Comparison of ENCODE assay signal across 28 cellular contexts in genomic region chr4:70473691-70474090, GRCh38. TPM values are rescaled to one million over a fixed set of nuclear protein-coding genes. Genes with fewer than 3 reads are reported as not detected.
DNase-seq lines count a peak whose midpoint lies in the region; ATAC-seq, FAIRE-seq and TF ChIP-seq lines count a peak whose summit lies in the region.
"Had no signal": no experiment of that assay in that cellular context is flagged by ENCODE, and none has a peak within 500 bp of the region (broad histone marks: within the 10 kb centered on the region; RNA-seq: fewer than 3 reads in every experiment).

No MANE protein-coding gene starts in this region.

- no peak overlapping the region for H3K27ac ChIP-seq in IMR-90 (ENCODE audit: insufficient read depth, low read length)
- H3K27ac ChIP-seq: PC-9, SJCRH30 had no signal

- no peak overlapping the region for H2AFZ ChIP-seq in IMR-90 (replicated peaks; ENCODE audit: low read length, poor library complexity)
- H2AFZ ChIP-seq: PC-9 had no signal

- H2AK9ac ChIP-seq in IMR-90 (replicated peaks; ENCODE audit: low read depth, low read length, poor library complexity) = no peak overlapping the region

- H3K27me3 Mint-ChIP-seq in osteocyte (ENCODE audit: unreplicated experiment) = no peaks in the 10 kb centered on the region

- ATAC-seq in IMR-90 (ENCODE audit: low read depth) (peak; percentile 89), HG03439 (IDR thresholded peaks at IDR 0.05; ENCODE audit: unreplicated experiment) (no peak)
- ATAC-seq: Right ventricle myocardium inferior had no signal

- no peak overlapping the region for H3K56ac ChIP-seq in IMR-90 (ENCODE audit: extremely low read depth, insufficient read depth, low read length)

- H3K36me3 Mint-ChIP-seq in osteocyte (ENCODE audit: unreplicated experiment) = no peaks in the 10 kb centered on the region
- H3K36me3 Mint-ChIP-seq: CD4-positive, alpha-beta memory T cell had no signal

- in situ Hi-C loops in IMR-90 (cut with MboI; ENCODE audit: low sequenced_read_pairs) = no loop called here

- POLR2A ChIA-PET in IMR-90 (lab: Charles Lee; ENCODE audit: unreplicated experiment) = no interaction called here

- H3K27ac Mint-ChIP-seq in osteocyte (ENCODE audit: unreplicated experiment) = peak overlapping the region; percentile 9
- H3K27ac Mint-ChIP-seq: CD4-positive, alpha-beta memory T cell had no signal

- H3K9me3 ChIP-seq in IMR-90 (ENCODE audit: control insufficient read depth, insufficient read depth, low read length) = no peaks in the 10 kb centered on the region
- H3K9me3 ChIP-seq: SJCRH30 had no signal

- no peak overlapping the region for H4K5ac ChIP-seq in IMR-90 (ENCODE audit: low read depth, low read length)

- no peak overlapping the region for H3K4me2 ChIP-seq in IMR-90 (ENCODE audit: low read depth, low read length)
- H3K4me2 ChIP-seq: PC-9 had no signal

- CTCF ChIA-PET in IMR-90 (lab: Yijun Ruan, JAX) = no interaction called here

- intact Hi-C loops in IMR-90 (cut with micrococcal nuclease) = no loop called here

- H3K14ac ChIP-seq in IMR-90 (replicated peaks; ENCODE audit: low read depth, low read length) = no peak overlapping the region

- peaks cover 5% of the 10 kb centered on the region for H3K9me3 Mint-ChIP-seq in osteocyte (ENCODE audit: unreplicated experiment)

- H2BK15ac ChIP-seq in IMR-90 (ENCODE audit: low read depth, low read length) = no peak overlapping the region

- H2BK20ac ChIP-seq in IMR-90 (ENCODE audit: low read depth, low read length) = no peak overlapping the region

- no peak overlapping the region for H4K8ac ChIP-seq in IMR-90 (ENCODE audit: low read depth in 2 of 2, low read length in 2 of 2)

- no peak for TF ChIP-seq RAD21 in IMR-90 (IDR thresholded peaks at IDR 0.05; ENCODE audit: low read length)

- H2BK5ac ChIP-seq in IMR-90 (ENCODE audit: low read depth, low read length, poor library complexity, severe bottlenecking) = no peak overlapping the region

- H3K4me1 Mint-ChIP-seq in osteocyte (ENCODE audit: unreplicated experiment) = peaks cover 25% of the 10 kb centered on the region
- H3K4me1 Mint-ChIP-seq: CD4-positive, alpha-beta memory T cell had no signal

- H3K4me1 ChIP-seq in IMR-90 (ENCODE audit: control insufficient read depth, insufficient read depth, low read length) = peaks cover 3% of the 10 kb centered on the region; the same call in 1 of the 2 replicates
- H3K4me1 ChIP-seq: SJCRH30 had no signal

- H3K9me1 ChIP-seq in IMR-90 (ENCODE audit: insufficient read depth, low read length) = no peaks in the 10 kb centered on the region

- 39% methylated on average over 3 of the region's 4 CpGs; no CpG with 5 or more reads in 1 of the 2 experiments for WGBS in IMR-90 (ENCODE audit: extremely low coverage in 2 of 2, insufficient read length in 1 of 2), 2 experiments

- TF ChIP-seq POLR2A in IMR-90 (IDR thresholded peaks at IDR 0.05; ENCODE audit: low read depth, low read length) = no peak

- no peak overlapping the region for H2AK5ac ChIP-seq in IMR-90 (ENCODE audit: low read depth, low read length)

- no peak overlapping the region for H4K91ac ChIP-seq in IMR-90 (ENCODE audit: insufficient read depth, low read depth, low read length)

- H3K79me1 ChIP-seq in IMR-90 (ENCODE audit: low read depth in 1 of 2, low read length in 2 of 2) = no peaks in the 10 kb centered on the region

- peak; percentile 56 for DNase-seq in EH (ENCODE audit: low read depth)
- DNase-seq in IMR-90 = peak; percentile 38
- peak; percentile 15 for DNase-seq in dedifferentiated amniotic fluid mesenchymal stem cell (ENCODE audit: extremely low spot score)
- DNase-seq in osteocyte (ENCODE audit: extremely low spot score, unreplicated experiment) = no peak
- no peak for DNase-seq in GM19239 (ENCODE audit: insufficient read length, low spot score)
- no peak for DNase-seq in OCI-M1 (lab: John Stamatoyannopoulos, UW)
- DNase-seq: C1 segment of cervical spinal cord; CD4-positive, alpha-beta memory T cell; COR-L47; DMS53; GF-D8; KBM-7; MM.1S; NCI-H2029; NCI-H446; NCI-H524 treated with DMSO at 0.1 percent for 48 hours; NCI-H774; PC-9; SJCRH30 had no signal

- H2BK120ac ChIP-seq in IMR-90 (ENCODE audit: low read depth, low read length) = no peak overlapping the region

- no peak overlapping the region for H3K23ac ChIP-seq in IMR-90 (ENCODE audit: low read depth, low read length)

- FAIRE-seq in GM19239 (lab: Jason Lieb, UNC) = no peak
- FAIRE-seq: A204.1, GM12891, H54 had no signal

- no peak overlapping the region for H3K18ac ChIP-seq in IMR-90 (ENCODE audit: low read depth, low read length)

- no peak overlapping the region for H3K4ac ChIP-seq in IMR-90 (ENCODE audit: low read depth, low read length)

- no peak overlapping the region for H3K9ac ChIP-seq in IMR-90 (ENCODE audit: low read depth, low read length)

- H3K4me3 Mint-ChIP-seq in osteocyte (ENCODE audit: unreplicated experiment) = peak overlapping the region; percentile 11
- H3K4me3 Mint-ChIP-seq: CD4-positive, alpha-beta memory T cell had no signal

- BruUV-seq in IMR-90 (replicated peaks; lab: Mats Ljungman, UMichigan) = no TSS peak

- no peak overlapping the region for H3K4me3 ChIP-seq in IMR-90 (ENCODE audit: insufficient read depth, low read depth, low read length)
- H3K4me3 ChIP-seq: PC-9, SJCRH30 had no signal

- no peak for TF ChIP-seq CTCF in IMR-90 (conservative IDR thresholded peaks at IDR 0.05; ENCODE audit: low read depth, low read length)
- TF ChIP-seq CTCF in osteocyte (IDR thresholded peaks at IDR 0.05) = no peak

- dilution Hi-C loops in IMR-90 (cut with HindIII; ENCODE audit: low sequenced_read_pairs, unreplicated experiment) = no loop called here

- no peaks in the 10 kb centered on the region for H3K27me3 ChIP-seq in IMR-90 (ENCODE audit: control insufficient read depth, insufficient read depth, low read length)

- no peaks in the 10 kb centered on the region for H4K20me1 ChIP-seq in IMR-90 (ENCODE audit: insufficient read depth, low read length)

- H3K36me3 ChIP-seq in IMR-90 (ENCODE audit: control insufficient read depth, insufficient read depth, low read length) = no peaks in the 10 kb centered on the region
- H3K36me3 ChIP-seq: SJCRH30 had no signal

TF ChIP-seq in IMR-90, 13 proteins besides CTCF, POLR2A, EP300 and RAD21:
- no peak for TF ChIP-seq ELK1 (IDR thresholded peaks at IDR 0.05; ENCODE audit: borderline replicate concordance, low read depth, low read length)
- no peak for TF ChIP-seq USF2 (IDR thresholded peaks at IDR 0.05; ENCODE audit: low read depth, low read length)
- TF ChIP-seq MXI1 (IDR thresholded peaks at IDR 0.05; ENCODE audit: borderline replicate concordance, low read depth, low read length) = no peak
- no peak for TF ChIP-seq SMC3 (IDR thresholded peaks at IDR 0.05; ENCODE audit: low read depth, low read length)
- TF ChIP-seq CEBPB (IDR thresholded peaks at IDR 0.05; ENCODE audit: low read depth, low read length) = no peak
TF ChIP-seq in IMR-90: peak in this region for 0.

RNA-seq across cellular contexts. Expression of gene MUC7, which starts 1.7 kb away (rescaled TPM):
- total RNA-seq in IMR-90 (2012; rRNA removed) = not detected in 2 replicates
- polyA plus RNA-seq in IMR-90 (2012; rRNA removed) = not detected in 2 replicates
- polyA plus RNA-seq in IMR-90 (2012; cell fraction: cytosol; rRNA removed) = not detected in 2 replicates
- not detected in 2 replicates for polyA plus RNA-seq in IMR-90 (2012; cell fraction: nucleus; rRNA removed; ENCODE audit: low replicate concordance)
- total RNA-seq in osteocyte = not detected in 2 replicates
- total RNA-seq: CD4-positive, alpha-beta memory T cell; Daoy; HT1080; LHCN-M2; PC-9; Right ventricle myocardium inferior; RPMI7951 had no signal
- polyA plus RNA-seq: CD4-positive, alpha-beta memory T cell had no signal

RNA-seq across cellular contexts. Expression of gene AMTN, which starts 44.7 kb away (rescaled TPM):
- total RNA-seq in IMR-90 (2012; rRNA removed) = not detected in 2 replicates
- polyA plus RNA-seq in IMR-90 (2012; rRNA removed) = not detected in 2 replicates
- not detected in 2 replicates for polyA plus RNA-seq in IMR-90 (2012; cell fraction: cytosol; rRNA removed)
- polyA plus RNA-seq in IMR-90 (2012; cell fraction: nucleus; rRNA removed; ENCODE audit: low replicate concordance) = not detected in 2 replicates
- not detected in 2 replicates for total RNA-seq in osteocyte
- total RNA-seq: CD4-positive, alpha-beta memory T cell; PC-9; Right ventricle myocardium inferior; RPMI7951 had no signal
- polyA plus RNA-seq: CD4-positive, alpha-beta memory T cell had no signal

Comparison
In these comparisons a context has a peak if more than half of its experiments do, and no peak if none do; other contexts are left out.
1. DNase-seq: peak in EH (single experiment), IMR-90 (single experiment) and dedifferentiated amniotic fluid mesenchymal stem cell (single experiment); none in osteocyte (single experiment), GM19239 (single experiment) and OCI-M1 (single experiment).